In the genomic region with DNA sequence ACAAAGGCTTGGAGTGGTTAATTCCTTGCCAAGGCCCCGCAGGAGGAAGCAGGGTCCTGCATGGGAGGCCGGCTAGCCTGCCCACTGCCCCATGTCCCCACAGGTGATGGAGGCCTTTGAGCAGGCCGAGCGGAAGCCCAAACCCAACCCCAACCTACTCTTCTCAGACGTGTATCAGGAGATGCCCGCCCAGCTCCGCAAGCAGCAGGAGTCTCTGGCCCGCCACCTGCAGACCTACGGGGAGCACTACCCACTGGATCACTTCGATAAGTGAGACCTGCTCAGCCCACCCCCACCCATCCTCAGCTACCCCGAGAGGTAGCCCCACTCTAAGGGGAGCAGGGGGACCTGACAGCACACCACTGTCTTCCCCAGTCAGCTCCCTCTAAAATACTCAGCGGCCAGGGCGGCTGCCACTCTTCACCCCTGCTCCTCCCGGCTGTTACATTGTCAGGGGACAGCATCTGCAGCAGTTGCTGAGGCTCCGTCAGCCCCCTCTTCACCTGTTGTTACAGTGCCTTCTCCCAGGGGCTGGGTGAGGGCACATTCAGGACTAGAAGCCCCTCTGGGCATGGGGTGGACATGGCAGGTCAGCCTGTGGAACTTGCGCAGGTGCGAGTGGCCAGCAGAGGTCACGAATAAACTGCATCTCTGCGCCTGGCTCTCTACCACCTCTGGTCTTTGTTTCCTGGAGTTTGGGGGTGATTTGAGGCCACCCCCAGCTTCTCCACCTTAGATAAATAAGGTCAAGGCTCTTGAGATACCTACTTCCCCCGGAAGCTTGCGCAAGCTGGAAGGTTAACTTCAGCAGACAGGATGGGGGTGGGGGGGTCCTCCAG, we compare ENCODE assay signal across 22 cellular contexts. TPM values are rescaled to one million over a fixed set of nuclear protein-coding genes. Genes with fewer than 3 reads are reported as not detected.
A peak's percentile ranks its signal among the peaks of the same experiment; 100 is the strongest.
DNase-seq lines count a peak whose midpoint lies in the region; ATAC-seq, FAIRE-seq and TF ChIP-seq lines count a peak whose summit lies in the region.
"Had no signal": no experiment of that assay in that cellular context is flagged by ENCODE, and none has a peak within 500 bp of the region (broad histone marks: within the 10 kb centered on the region; RNA-seq: fewer than 3 reads in every experiment).

No MANE protein-coding gene starts in this region.

- no peak overlapping the region for H3K23ac ChIP-seq in H1 (ENCODE audit: insufficient read length)

- no peak overlapping the region for H2AK5ac ChIP-seq in H1 (ENCODE audit: low read depth, low read length)

- H3K18ac ChIP-seq in H1 (ENCODE audit: extremely low read depth, low read length): no peak overlapping the region

- CTCF ChIA-PET in activated CD4-positive, alpha-beta T cell treated with anti-CD3 and anti-CD28 coated beads, Interleukin-2, amount 10 ng/mL, durations not matched to agents 7 days and 5 days (lab: Charles Lee): interaction anchor here (0.6 to 1.0 kb wide), 3 partner anchors 26 to 217 kb away, joined by 3 to 4 read pairs (median 4); no protein-coding TSS in a partner anchor
- CTCF ChIA-PET in H1 (lab: Charles Lee; ENCODE audit: partially characterized antibody) (interaction anchor here (1.1 to 1.7 kb wide), 5 partner anchors 11 to 37 kb away, joined by 3 to 5 read pairs (median 3); a partner anchor contains a TSS), PC-9 (lab: Charles Lee) (no interaction called here)

- 0 out of 2 replicates have a peak overlapping the region, but pooled peaks have one; percentile 12 for H4K8ac ChIP-seq in H1 (ENCODE audit: extremely low read depth, insufficient read depth, low read length)

- H2AFZ ChIP-seq in H1 (ENCODE audit: low read length): no peak overlapping the region
- no peak overlapping the region for H2AFZ ChIP-seq in PC-9

- H3K27me3 ChIP-seq in H1 (replicated peaks in 1 of 4; ENCODE audit: control insufficient read depth in 3 of 4, extremely low read depth in 1 of 4, insufficient read depth in 3 of 4, low read length in 3 of 4): no peaks in the 10 kb centered on the region
- no peaks in the 10 kb centered on the region for H3K27me3 ChIP-seq in small intestine (ENCODE audit: control insufficient read depth in 2 of 2, insufficient read depth in 2 of 2, low read length in 2 of 2)
- no peaks in the 10 kb centered on the region for H3K27me3 ChIP-seq in PC-9 (ENCODE audit: insufficient read depth, low read depth)
- H3K27me3 ChIP-seq: brain microvascular endothelial cell, dorsolateral prefrontal cortex, ovary, tibial artery had no signal

- intact Hi-C loops in PC-9 (cut with micrococcal nuclease; ENCODE audit: unreplicated experiment): no loop called here

- no peak for ATAC-seq in GM21529 (IDR thresholded peaks at IDR 0.05; ENCODE audit: unreplicated experiment)
- no peak for ATAC-seq in GM21737 (IDR thresholded peaks at IDR 0.05; ENCODE audit: unreplicated experiment)
- ATAC-seq: A549; activated CD4-positive, CD25-positive, alpha-beta regulatory T cell treated with anti-CD3 and anti-CD28 coated beads, Interleukin-2, amount 50 U/mL, for 24 hours; activated naive CD4-positive, alpha-beta T cell treated with anti-CD3 and anti-CD28 coated beads, Interleukin-2, amount 50 U/mL, for 72 hours had no signal

- H3K4me2 ChIP-seq in H1 (ENCODE audit: insufficient read depth in 1 of 2, low read depth in 2 of 2, low read length in 2 of 2): no peak overlapping the region
- no peak overlapping the region for H3K4me2 ChIP-seq in PC-9
- H3K4me2 ChIP-seq: A549 had no signal

- H3K27me3 Mint-ChIP-seq in activated CD4-positive, alpha-beta T cell treated with anti-CD3 and anti-CD28 coated beads, Interleukin-2, amount 10 ng/mL, durations not matched to agents 7 days and 5 days: no peaks in the 10 kb centered on the region
- H3K27me3 Mint-ChIP-seq: CD4-positive, alpha-beta T cell had no signal

- no peak overlapping the region for H4K91ac ChIP-seq in H1 (replicated peaks; ENCODE audit: insufficient read length, low read length)

- no peak overlapping the region for H2BK15ac ChIP-seq in H1 (ENCODE audit: low read length)

- TF ChIP-seq CTCF in H1 (IDR thresholded peaks at IDR 0.05; ENCODE audit: control extremely low read depth in 1 of 3, insufficient read depth in 1 of 3, low read depth in 1 of 3, low read length in 3 of 3) (no peak), PC-9 (conservative IDR thresholded peaks at IDR 0.05) (no peak)

- peaks cover 40% of the 10 kb centered on the region for H3K4me1 Mint-ChIP-seq in activated CD4-positive, alpha-beta T cell treated with anti-CD3 and anti-CD28 coated beads, Interleukin-2, amount 10 ng/mL, durations not matched to agents 7 days and 5 days

- POLR2A ChIA-PET in activated CD4-positive, alpha-beta T cell treated with anti-CD3 and anti-CD28 coated beads, Interleukin-2, amount 10 ng/mL, durations not matched to agents 7 days and 5 days (lab: Charles Lee): no interaction called here
- POLR2A ChIA-PET in H1 (lab: Charles Lee; ENCODE audit: partially characterized antibody): interaction anchor here (1.0 to 1.6 kb wide), 5 partner anchors 9 to 32 kb away, joined by 3 to 9 read pairs (median 4); a partner anchor contains a TSS
- POLR2A ChIA-PET in PC-9 (lab: Charles Lee; ENCODE audit: unreplicated experiment): no interaction called here

- H3K23me2 ChIP-seq in H1 (ENCODE audit: low read depth, low read length): peaks cover 10% of the 10 kb centered on the region

- H3K9me3 Mint-ChIP-seq in activated CD4-positive, alpha-beta T cell treated with anti-CD3 and anti-CD28 coated beads, Interleukin-2, amount 10 ng/mL, durations not matched to agents 7 days and 5 days: no peaks in the 10 kb centered on the region
- H3K9me3 Mint-ChIP-seq: activated naive CD4-positive, alpha-beta T cell treated with anti-CD3 and anti-CD28 coated beads, Interleukin-2, amount 50 U/mL, for 72 hours; CD4-positive, alpha-beta T cell had no signal

- no peak overlapping the region for H3K27ac ChIP-seq in H1 (ENCODE audit: low read depth, low read length)
- peak overlapping the region; percentile 80 to 91 for H3K27ac ChIP-seq in small intestine (ENCODE audit: low read depth in 1 of 2, low read length in 1 of 2)
- H3K27ac ChIP-seq in PC-9: no peak overlapping the region
- H3K27ac ChIP-seq: A549, brain microvascular endothelial cell, ovary, tibial artery had no signal

- peaks cover 20% of the 10 kb centered on the region for H3K36me3 Mint-ChIP-seq in activated CD4-positive, alpha-beta T cell treated with anti-CD3 and anti-CD28 coated beads, Interleukin-2, amount 10 ng/mL, durations not matched to agents 7 days and 5 days (ENCODE audit: low read depth)
- H3K36me3 Mint-ChIP-seq: activated naive CD4-positive, alpha-beta T cell treated with anti-CD3 and anti-CD28 coated beads, Interleukin-2, amount 50 U/mL, for 72 hours had no signal

- H3K9me3 ChIP-seq in H1 (ENCODE audit: insufficient read depth in 2 of 2, low read depth in 1 of 2, low read length in 1 of 2) (no peaks in the 10 kb centered on the region), small intestine (ENCODE audit: control insufficient read depth, low read depth) (no peaks in the 10 kb centered on the region), PC-9 (ENCODE audit: insufficient read depth, low read depth) (no peaks in the 10 kb centered on the region)
- H3K9me3 ChIP-seq: A549, ovary, tibial artery had no signal

- no peak for TF ChIP-seq RAD21 in H1 (IDR thresholded peaks at IDR 0.05 in 1 of 2, conservative IDR thresholded peaks at IDR 0.05 in 1 of 2; ENCODE audit: low read depth in 2 of 2, low read length in 2 of 2)

- no peak overlapping the region for H2BK5ac ChIP-seq in H1 (ENCODE audit: low read depth, low read length)

- H3K4me3 ChIP-seq in H1 (ENCODE audit: extremely low read depth in 1 of 4, insufficient read depth in 2 of 4, low read depth in 3 of 4, low read length in 4 of 4): no peak overlapping the region
- peak overlapping the region in 1 of 2 donors; percentile 78 for H3K4me3 ChIP-seq in small intestine (ENCODE audit: low read depth in 1 of 2, low read length in 2 of 2)
- H3K4me3 ChIP-seq in PC-9: no peak overlapping the region
- H3K4me3 ChIP-seq: A549, dorsolateral prefrontal cortex, ovary, tibial artery had no signal

- H3K4ac ChIP-seq in H1 (replicated peaks; ENCODE audit: insufficient read length, low read depth, low read length): no peak overlapping the region

- H3K9ac ChIP-seq in H1 (replicated peaks in 1 of 4; ENCODE audit: extremely low read depth in 1 of 4, low read depth in 3 of 4, low read length in 3 of 4): no peak overlapping the region

- no peak overlapping the region for H3K4me3 Mint-ChIP-seq in activated CD4-positive, alpha-beta T cell treated with anti-CD3 and anti-CD28 coated beads, Interleukin-2, amount 10 ng/mL, durations not matched to agents 7 days and 5 days
- H3K4me3 Mint-ChIP-seq: CD4-positive, alpha-beta T cell had no signal

- no peak overlapping the region for H2BK12ac ChIP-seq in H1 (ENCODE audit: low read depth, low read length)

- no peak for FAIRE-seq in H1 (lab: Jason Lieb, UNC)
- FAIRE-seq in small intestine (lab: Jason Lieb, UNC): no peak

- H3F3A ChIP-seq in PC-9 (ENCODE audit: insufficient read depth, low read depth): 0 out of 2 replicates have a peak, but pooled peaks cover 7% of the 10 kb centered on the region

- no peak for DNase-seq in activated CD4-positive, alpha-beta T cell treated with anti-CD3 and anti-CD28 coated beads, Interleukin-2, amount 10 ng/mL, durations not matched to agents 7 days and 5 days
- DNase-seq in activated CD4-positive, alpha-beta T cell treated with anti-CD3 and anti-CD28 coated beads, Interleukin-2, amount 50 U/mL, for 4 hours: no peak
- DNase-seq in NOMO-1 (lab: John Stamatoyannopoulos, UW; ENCODE audit: unreplicated experiment in 2 of 2) (peak; percentile 66 to 70), H1 (ENCODE audit: low read depth in 1 of 2, low spot score in 2 of 2) (no peak), small intestine (peak; percentile 47), PC-9 (no peak)
- DNase-seq: brain microvascular endothelial cell; CD4-positive, alpha-beta T cell; dorsolateral prefrontal cortex; islet precursor cell; midbrain; NCI-H1092 treated with DMSO at 0.1 percent for 48 hours; NCI-H2171; NCI-H774; ovary; stimulated activated CD4-positive, alpha-beta T cell treated with anti-CD3 and anti-CD28 coated beads, Interleukin-4, amount 100 ng/mL, for 4 hours; tibial artery had no signal

- H2BK120ac ChIP-seq in H1 (replicated peaks; ENCODE audit: low read depth, low read length): no peak overlapping the region

- H3K4me1 ChIP-seq in H1 (replicated peaks in 1 of 4; ENCODE audit: control insufficient read depth in 3 of 4, insufficient read depth in 4 of 4, low read length in 3 of 4) (peaks cover 0 to 18% (median 4%) of the 10 kb centered on the region in 4 experiments; a peak in 5 of 7 replicates), small intestine (ENCODE audit: control insufficient read depth in 2 of 2, insufficient read depth in 1 of 2, low read depth in 1 of 2, low read length in 1 of 2) (peaks cover 2 to 5% of the 10 kb centered on the region in 2 donors), PC-9 (replicated peaks; ENCODE audit: insufficient read depth) (no peaks in the 10 kb centered on the region)
- H3K4me1 ChIP-seq: A549 had no signal

- BruUV-seq in PC-9 (replicated peaks; lab: Mats Ljungman, UMichigan): no TSS peak

- no peak for TF ChIP-seq EP300 in H1 (IDR thresholded peaks at IDR 0.05; ENCODE audit: borderline replicate concordance in 1 of 2, low read depth in 2 of 2, low read length in 2 of 2)

- H2BK20ac ChIP-seq in H1 (ENCODE audit: low read length): no peak overlapping the region

- H3K79me2 ChIP-seq in H1 (ENCODE audit: control insufficient read depth in 1 of 2, insufficient read depth in 2 of 2, low read length in 2 of 2): no peaks in the 10 kb centered on the region
- no peaks in the 10 kb centered on the region for H3K79me2 ChIP-seq in PC-9 (ENCODE audit: low read depth)

- no peaks in the 10 kb centered on the region for H3K79me1 ChIP-seq in H1 (ENCODE audit: low read depth, low read length)

- no peak overlapping the region for H3K14ac ChIP-seq in H1 (ENCODE audit: insufficient read length)

- WGBS in H1 (ENCODE audit: extremely low coverage in 1 of 2, insufficient coverage in 1 of 2, insufficient read length in 1 of 2, insufficient replicate concordance in 2 of 2, low coverage in 1 of 2, low lambda C conversion rate in 2 of 2, missing lambda C conversion rate in 1 of 2), 2 experiments: 89% methylated on average over 20 of the region's 21 CpGs; no CpG with 5 or more reads in 1 of the 2 experiments
- 26 to 60% (median 39%) methylated on average over 19 to 21 of the region's 21 CpGs for WGBS in small intestine, 3 donors

- no peak overlapping the region for H3K56ac ChIP-seq in H1 (replicated peaks; ENCODE audit: insufficient read length, low read depth, low read length)

- peak overlapping the region; percentile 78 for H3K27ac Mint-ChIP-seq in activated CD4-positive, alpha-beta T cell treated with anti-CD3 and anti-CD28 coated beads, Interleukin-2, amount 10 ng/mL, durations not matched to agents 7 days and 5 days
- H3K27ac Mint-ChIP-seq: activated naive CD4-positive, alpha-beta T cell treated with anti-CD3 and anti-CD28 coated beads, Interleukin-2, amount 50 U/mL, for 72 hours; CD4-positive, alpha-beta T cell had no signal

- H4K5ac ChIP-seq in H1 (ENCODE audit: insufficient read length, low read depth, low read length): no peak overlapping the region

- no peaks in the 10 kb centered on the region for H3K9me2 ChIP-seq in PC-9 (ENCODE audit: insufficient read depth)

- H3K36me3 ChIP-seq in H1 (ENCODE audit: control insufficient read depth in 2 of 4, insufficient read depth in 4 of 4, low read length in 3 of 4) (peaks cover 0 to 6% (median 2%) of the 10 kb centered on the region in 4 experiments; a peak in 4 of 8 replicates), small intestine (ENCODE audit: control insufficient read depth in 2 of 2, insufficient read depth in 2 of 2, low read length in 2 of 2) (peaks cover 2 to 10% of the 10 kb centered on the region in 2 donors), PC-9 (ENCODE audit: low read depth) (no peaks in the 10 kb centered on the region)
- H3K36me3 ChIP-seq: ovary had no signal

- H4K20me1 ChIP-seq in H1 (replicated peaks in 1 of 2; ENCODE audit: control insufficient read depth in 1 of 2, insufficient read depth in 2 of 2, low read length in 2 of 2) (no peaks in the 10 kb centered on the region), PC-9 (ENCODE audit: insufficient read depth) (no peaks in the 10 kb centered on the region)

- no peak for TF ChIP-seq POLR2A in H1 (IDR thresholded peaks at IDR 0.05; ENCODE audit: control extremely low read depth in 1 of 2, low read depth in 2 of 2, low read length in 2 of 2)

RNA-seq across cellular contexts. Expression of a gene that starts 2.6 kb away (rescaled TPM):
- total RNA-seq in activated CD4-positive, alpha-beta T cell treated with anti-CD3 and anti-CD28 coated beads, Interleukin-2, amount 10 ng/mL, durations not matched to agents 7 days and 5 days: 1 to 10 TPM; 2.1 to 2.2 TPM
- 0.86 and 1.6 TPM in 2 replicates for total RNA-seq in H1 (2021; fragmentation: NEBNext Ultra II Directional; extraction: Animal tissue kit (Norgen Biotek cat#: 25700))
- polyA plus RNA-seq in H1 (2011; rRNA removed) (0.55 and 0.67 TPM in 2 replicates), small intestine (100 to 1,000 TPM in 1 of 3 donors, 10 to 100 TPM in 2; 27.5 to 125 (median 70.2) TPM)
- 0.43 TPM for polyA plus RNA-seq in H1 (2011; cell fraction: cytosol; rRNA removed)
- polyA plus RNA-seq in H1 (2011; cell fraction: nucleus; rRNA removed): 0.88 TPM
- 0.28 to 1.6 TPM (median 0.69 TPM) in 4 replicates for polyA plus RNA-seq in H1 (2012, experiment 1 of 2)
- polyA plus RNA-seq in H1 (2012, experiment 2 of 2): 0.58 TPM
- polyA plus RNA-seq in H1 (2013, experiment 1 of 2): 0.61 TPM
- 0.70 TPM for polyA plus RNA-seq in H1 (2013, experiment 2 of 2)
- polyA minus RNA-seq in H1 (2011; rRNA and poly(A)+ RNA removed): 0.16 TPM in 1 of 2 replicates, not detected in the other
- not detected for polyA minus RNA-seq in H1 (2011; cell fraction: cytosol; rRNA and poly(A)+ RNA removed)
- 1.3 TPM for polyA minus RNA-seq in H1 (2011; cell fraction: nucleus; rRNA and poly(A)+ RNA removed)
- total RNA-seq in PC-9 (2021): 0.20 TPM in 1 of 2 replicates, not detected in the other
- polyA plus RNA-seq: A549 had no signal

RNA-seq across cellular contexts. Expression of a gene that starts 15.2 kb away (rescaled TPM):
- total RNA-seq in activated CD4-positive, alpha-beta T cell treated with anti-CD3 and anti-CD28 coated beads, Interleukin-2, amount 10 ng/mL, durations not matched to agents 7 days and 5 days: 10 to 100 TPM; 48.9 to 54.1 TPM
- total RNA-seq in H1 (2021; fragmentation: NEBNext Ultra II Directional; extraction: Animal tissue kit (Norgen Biotek cat#: 25700)): 86.8 and 92.2 TPM in 2 replicates
- 170 and 190 TPM in 2 replicates for polyA plus RNA-seq in H1 (2011; rRNA removed)
- 178 TPM for polyA plus RNA-seq in H1 (2011; cell fraction: cytosol; rRNA removed)
- polyA plus RNA-seq in H1 (2011; cell fraction: nucleus; rRNA removed): 109 TPM
- polyA plus RNA-seq in H1 (2012, experiment 1 of 2): 79.9 to 110 TPM (median 110 TPM) in 4 replicates
- polyA plus RNA-seq in H1 (2012, experiment 2 of 2): 150 TPM
- polyA plus RNA-seq in H1 (2013, experiment 1 of 2): 57.8 TPM
- 57.8 TPM for polyA plus RNA-seq in H1 (2013, experiment 2 of 2)
- 90.0 and 93.9 TPM in 2 replicates for polyA minus RNA-seq in H1 (2011; rRNA and poly(A)+ RNA removed)
- polyA minus RNA-seq in H1 (2011; cell fraction: cytosol; rRNA and poly(A)+ RNA removed): 73.2 TPM
- 37.0 TPM for polyA minus RNA-seq in H1 (2011; cell fraction: nucleus; rRNA and poly(A)+ RNA removed)
- 100 to 1,000 TPM in 1 of 3 donors, 10 to 100 TPM in 2; 67.8 to 122 (median 98.4) TPM for polyA plus RNA-seq in small intestine
- total RNA-seq in PC-9 (2021): 38.6 and 42.6 TPM in 2 replicates

RNA-seq across cellular contexts. Expression of a gene that starts 18.4 kb away (rescaled TPM):
- total RNA-seq in activated CD4-positive, alpha-beta T cell treated with anti-CD3 and anti-CD28 coated beads, Interleukin-2, amount 10 ng/mL, durations not matched to agents 7 days and 5 days: not detected
- total RNA-seq in H1 (2021; fragmentation: NEBNext Ultra II Directional; extraction: Animal tissue kit (Norgen Biotek cat#: 25700)): not detected in 2 replicates
- polyA plus RNA-seq in H1 (2011; rRNA removed) (not detected in 2 replicates), small intestine (100 to 1,000 TPM in 2 of 3 donors, 10 to 100 TPM in 1; 11.7 to 154 (median 112) TPM)
- polyA plus RNA-seq in H1 (2011; cell fraction: cytosol; rRNA removed): not detected
- not detected for polyA plus RNA-seq in H1 (2011; cell fraction: nucleus; rRNA removed)
- not detected in 4 replicates for polyA plus RNA-seq in H1 (2012, experiment 1 of 2)
- polyA plus RNA-seq in H1 (2012, experiment 2 of 2): not detected
- polyA plus RNA-seq in H1 (2013, experiment 1 of 2): not detected
- polyA plus RNA-seq in H1 (2013, experiment 2 of 2): not detected
- not detected in 2 replicates for polyA minus RNA-seq in H1 (2011; rRNA and poly(A)+ RNA removed)
- polyA minus RNA-seq in H1 (2011; cell fraction: cytosol; rRNA and poly(A)+ RNA removed): not detected
- not detected for polyA minus RNA-seq in H1 (2011; cell fraction: nucleus; rRNA and poly(A)+ RNA removed)
- total RNA-seq in PC-9 (2021): not detected in 2 replicates
- total RNA-seq: activated naive CD4-positive, alpha-beta T cell treated with anti-CD3 and anti-CD28 coated beads, Interleukin-2, amount 50 U/mL, for 72 hours; CD4-positive, alpha-beta T cell; dorsolateral prefrontal cortex; ovary had no signal
- polyA plus RNA-seq: ovary had no signal

RNA-seq across cellular contexts. Expression of a gene that starts 26.9 kb away (rescaled TPM):
- 10 to 100 TPM; 12.7 TPM for total RNA-seq in activated CD4-positive, alpha-beta T cell treated with anti-CD3 and anti-CD28 coated beads, Interleukin-2, amount 10 ng/mL, durations not matched to agents 7 days and 5 days
- 14.2 and 15.2 TPM in 2 replicates for total RNA-seq in H1 (2021; fragmentation: NEBNext Ultra II Directional; extraction: Animal tissue kit (Norgen Biotek cat#: 25700))
- 69.6 and 103 TPM in 2 replicates for polyA plus RNA-seq in H1 (2011; rRNA removed)
- polyA plus RNA-seq in H1 (2011; cell fraction: cytosol; rRNA removed): 46.5 TPM
- polyA plus RNA-seq in H1 (2011; cell fraction: nucleus; rRNA removed): 93.1 TPM
- 10.6 to 41.9 TPM (median 29.6 TPM) in 4 replicates for polyA plus RNA-seq in H1 (2012, experiment 1 of 2)
- polyA plus RNA-seq in H1 (2012, experiment 2 of 2): 34.0 TPM
- 29.0 TPM for polyA plus RNA-seq in H1 (2013, experiment 1 of 2)
- polyA plus RNA-seq in H1 (2013, experiment 2 of 2): 28.6 TPM
- 13.7 and 25.1 TPM in 2 replicates for polyA minus RNA-seq in H1 (2011; rRNA and poly(A)+ RNA removed)
- polyA minus RNA-seq in H1 (2011; cell fraction: cytosol; rRNA and poly(A)+ RNA removed): 34.5 TPM
- 30.6 TPM for polyA minus RNA-seq in H1 (2011; cell fraction: nucleus; rRNA and poly(A)+ RNA removed)
- 10 to 100 TPM; 19.9 to 34.0 (median 26.7) TPM for polyA plus RNA-seq in small intestine
- 26.3 and 28.4 TPM in 2 replicates for total RNA-seq in PC-9 (2021)

RNA-seq across cellular contexts. Expression of a gene that starts 27.4 kb away (rescaled TPM):
- total RNA-seq in activated CD4-positive, alpha-beta T cell treated with anti-CD3 and anti-CD28 coated beads, Interleukin-2, amount 10 ng/mL, durations not matched to agents 7 days and 5 days: 10 to 100 TPM; 21.1 to 26.9 TPM
- 56.2 and 66.0 TPM in 2 replicates for total RNA-seq in H1 (2021; fragmentation: NEBNext Ultra II Directional; extraction: Animal tissue kit (Norgen Biotek cat#: 25700))
- polyA plus RNA-seq in H1 (2011; rRNA removed) (92.8 and 125 TPM in 2 replicates), small intestine (10 to 100 TPM in 2 of 3 donors, 1 to 10 TPM in 1; 9.4 to 36.4 (median 16.5) TPM)
- polyA plus RNA-seq in H1 (2011; cell fraction: cytosol; rRNA removed): 99.3 TPM
- polyA plus RNA-seq in H1 (2011; cell fraction: nucleus; rRNA removed): 84.3 TPM
- 66.1 to 69.5 TPM (median 68.1 TPM) in 4 replicates for polyA plus RNA-seq in H1 (2012, experiment 1 of 2)
- 92.1 TPM for polyA plus RNA-seq in H1 (2012, experiment 2 of 2)
- polyA plus RNA-seq in H1 (2013, experiment 1 of 2): 40.1 TPM
- 38.2 TPM for polyA plus RNA-seq in H1 (2013, experiment 2 of 2)
- 18.9 and 23.9 TPM in 2 replicates for polyA minus RNA-seq in H1 (2011; rRNA and poly(A)+ RNA removed)
- polyA minus RNA-seq in H1 (2011; cell fraction: cytosol; rRNA and poly(A)+ RNA removed): 30.8 TPM
- 19.9 TPM for polyA minus RNA-seq in H1 (2011; cell fraction: nucleus; rRNA and poly(A)+ RNA removed)
- total RNA-seq in PC-9 (2021): 37.7 and 43.7 TPM in 2 replicates

Comparison
In these comparisons a context has a peak if more than half of its experiments do, and no peak if none do; other contexts are left out.
1. DNase-seq: peak in NOMO-1 (2 of 2) and small intestine (single experiment); none in activated CD4-positive, alpha-beta T cell treated with anti-CD3 and anti-CD28 coated beads, Interleukin-2, amount 10 ng/mL, durations not matched to agents 7 days and 5 days (single experiment), activated CD4-positive, alpha-beta T cell treated with anti-CD3 and anti-CD28 coated beads, Interleukin-2, amount 50 U/mL, for 4 hours (0 of 2), H1 (0 of 2) and PC-9 (0 of 2).
2. H3K27ac ChIP-seq: peak in small intestine (2 of 2); none in H1 (single experiment) and PC-9 (single experiment).